25 cellular contexts compared by ENCODE assay signal in genomic region chr3:180430896-180431295, GRCh38.
"Had no signal": no experiment of that assay in that cellular context is flagged by ENCODE, and none has a peak within 500 bp of the region (broad histone marks: within the 10 kb centered on the region; RNA-seq: fewer than 3 reads in every experiment).

No MANE protein-coding gene starts in this region.

- H3K36me3 Mint-ChIP-seq: activated naive CD4-positive, alpha-beta T cell treated with anti-CD3 and anti-CD28 coated beads, Interleukin-2, amount 50 U/mL, for 72 hours; memory B cell; natural killer cell treated with Interleukin-12 subunit alpha and Interleukin-12 subunit beta and Interleukin-15 and Interleukin-18, amount 100 ng/mL, for 72 hours; type B pancreatic cell; WTC11 had no signal

- H3K4me1 Mint-ChIP-seq: activated T-helper 17 cell treated with anti-CD3 and anti-CD28 coated beads, Interleukin-2, amount 50 U/mL, for 72 hours; central memory CD8-positive, alpha-beta T cell; memory B cell; WTC11 had no signal

- DNase-seq: activated CD8-positive, alpha-beta memory T cell treated with anti-CD3 and anti-CD28 coated beads, Interleukin-2, amount 50 U/mL, for 4 hours; activated T-cell treated with anti-CD3 and anti-CD28 coated beads, Interleukin-2, amount 50 U/mL, for 24 hours; brain microvascular endothelial cell; effector memory CD4-positive, alpha-beta T cell; esophagus squamous epithelium; gastrocnemius medialis; hypothalamus; left ventricle myocardium superior; pancreas; psoas muscle; spleen; stimulated activated CD4-positive, alpha-beta T cell treated with anti-CD3 and anti-CD28 coated beads, Interleukin-4, amount 100 ng/mL, for 1 hour; stimulated activated naive CD4-positive, alpha-beta T cell treated with Interleukin-2 at 50 U/mL for 16 hours; T-helper 9 cell had no signal

- H3K27ac Mint-ChIP-seq: activated naive CD4-positive, alpha-beta T cell treated with anti-CD3 and anti-CD28 coated beads, Interleukin-2, amount 50 U/mL, for 72 hours; activated T-cell treated with anti-CD3 and anti-CD28 coated beads, Interleukin-2, amount 50 U/mL, for 24 hours; activated T-helper 17 cell treated with anti-CD3 and anti-CD28 coated beads, Interleukin-2, amount 50 U/mL, for 72 hours; memory B cell; natural killer cell treated with Interleukin-12 subunit alpha and Interleukin-12 subunit beta and Interleukin-15 and Interleukin-18, amount 100 ng/mL, for 72 hours; type B pancreatic cell; WTC11 had no signal

- H3K4me3 ChIP-seq: ascending aorta, esophagus squamous epithelium, gastrocnemius medialis, pancreas, psoas muscle, right atrium auricular region, spleen, thoracic aorta, vagina had no signal

- H3K4me3 Mint-ChIP-seq: activated T-cell treated with anti-CD3 and anti-CD28 coated beads, Interleukin-2, amount 50 U/mL, for 24 hours; activated T-helper 17 cell treated with anti-CD3 and anti-CD28 coated beads, Interleukin-2, amount 50 U/mL, for 72 hours; central memory CD8-positive, alpha-beta T cell; memory B cell; natural killer cell treated with Interleukin-12 subunit alpha and Interleukin-12 subunit beta and Interleukin-15 and Interleukin-18, amount 100 ng/mL, for 72 hours; type B pancreatic cell; WTC11 had no signal

- ATAC-seq: activated naive CD4-positive, alpha-beta T cell treated with anti-CD3 and anti-CD28 coated beads, Interleukin-2, amount 50 U/mL, for 72 hours; activated T-helper 17 cell treated with anti-CD3 and anti-CD28 coated beads, Interleukin-2, amount 50 U/mL, for 72 hours; gastrocnemius medialis; left ventricle myocardium superior; natural killer cell treated with Interleukin-12 subunit alpha and Interleukin-12 subunit beta and Interleukin-15 and Interleukin-18, amount 100 ng/mL, for 72 hours; pancreas; psoas muscle; WTC11 had no signal
